In genomic region chr22:22321743-22322611, GRCh38 we compare ENCODE assay signal across 8 cellular contexts.
DNase-seq lines count a peak whose midpoint lies in the region; ATAC-seq and TF ChIP-seq lines count a peak whose summit lies in the region.
"Not testable (repeated sequence)": the region's sequence is repeated elsewhere in the genome, so short reads cannot be mapped to it uniquely, and the experiment has no call there.

No MANE protein-coding gene starts in this region.

- not testable (repeated sequence) for H3K4me1 ChIP-seq in foreskin keratinocyte, stomach

- intact Hi-C loops in stomach (cut with DNase I; ENCODE audit: low total_unique reads), result not testable (repeated sequence)

- peak; percentile 90 for ATAC-seq in foreskin keratinocyte

- TF ChIP-seq EP300 in stomach (IDR thresholded peaks at IDR 0.05), result not testable (repeated sequence)

- CTCF ChIA-PET in HEK293T (lab: Yijun Ruan, JAX), result interaction anchor here (0.8 to 1.3 kb wide), 2 partner anchors 21 to 265 kb away, joined by 4 to 5 read pairs; no protein-coding TSS in a partner anchor

- TF ChIP-seq CTCF in foreskin keratinocyte (conservative IDR thresholded peaks at IDR 0.05) (peak; percentile 84), stomach (IDR thresholded peaks at IDR 0.05) (peak in 4 of 7 experiments; percentile 29 to 72 (median 64))

- POLR2A ChIA-PET in HEK293T (lab: Yijun Ruan, JAX), result not testable (repeated sequence)

- H3K9me3 ChIP-seq in stomach, result not testable (repeated sequence)

- H3K36me3 ChIP-seq in stomach, result peaks cover 16 to 51% (median 39%) of the 10 kb centered on the region in 4 donors

- DNase-seq in Daoy (ENCODE audit: low read depth) (peak; percentile 69), HEK293T (ENCODE audit: extremely low spot score) (peak; percentile 83), NCI-H1105 (lab: John Stamatoyannopoulos, UW) (peak; percentile 34), SKM-1 (lab: John Stamatoyannopoulos, UW; ENCODE audit: unreplicated experiment) (peak; percentile 42), foreskin keratinocyte (peak; percentile 9 to 35), nucleus accumbens (lab: John Stamatoyannopoulos, UW) (peak in 41 of 56 donors; percentile 7 to 78 (median 27)), stomach (peak; percentile 68)
- DNase-seq in activated gamma-delta T cell treated with anti-CD3 and anti-CD28 coated beads, Interleukin-2, amount 50 U/mL, for 16 hours (ENCODE audit: low read depth), result peak; percentile 61

- H3K27ac ChIP-seq in foreskin keratinocyte, stomach: not testable (repeated sequence)

- TF ChIP-seq POLR2A in stomach (IDR thresholded peaks at IDR 0.05), result not testable (repeated sequence)

- not testable (repeated sequence) for H3K4me3 ChIP-seq in stomach

- not testable (repeated sequence) for H3K27me3 ChIP-seq in foreskin keratinocyte, stomach

- 13 to 43% (median 25%) methylated on average over 9 to 11 of the region's 11 CpGs for WGBS in stomach, 5 donors

Comparison
In these comparisons a context has a peak if more than half of its experiments do, and no peak if none do; other contexts are left out.
1. DNase-seq: peak in every context shown above with its lines; median percentile 83 in HEK293T; 69 in Daoy; 68 in stomach; 61 in activated gamma-delta T cell treated with anti-CD3 and anti-CD28 coated beads, Interleukin-2, amount 50 U/mL, for 16 hours; 42 in SKM-1; 34 in NCI-H1105; 27 in nucleus accumbens; 22 in foreskin keratinocyte.